Comparison of ENCODE assay signal across 2 cellular contexts in genomic region chr22:37197451-37198289, GRCh38.
TF ChIP-seq lines count a peak whose summit lies in the region.

No MANE protein-coding gene starts in this region.

TF ChIP-seq in endothelial cell of umbilical vein, 7 proteins besides CTCF, POLR2A, EP300 and RAD21:
- TF ChIP-seq MYC (IDR thresholded peaks at IDR 0.05; ENCODE audit: low read depth, low read length): no peak
- no peak for TF ChIP-seq FOS (IDR thresholded peaks at IDR 0.05; ENCODE audit: borderline replicate concordance, insufficient read depth, low read length)
- no peak for TF ChIP-seq GATA2 (IDR thresholded peaks at IDR 0.05; ENCODE audit: insufficient read depth, insufficient read length, low read depth, low read length)
- TF ChIP-seq, protein P1, sequence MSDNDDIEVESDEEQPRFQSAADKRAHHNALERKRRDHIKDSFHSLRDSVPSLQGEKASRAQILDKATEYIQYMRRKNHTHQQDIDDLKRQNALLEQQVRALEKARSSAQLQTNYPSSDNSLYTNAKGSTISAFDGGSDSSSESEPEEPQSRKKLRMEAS (IDR thresholded peaks at IDR 0.05; ENCODE audit: insufficient read depth, insufficient read length): no peak
- TF ChIP-seq JUN (IDR thresholded peaks at IDR 0.05; ENCODE audit: borderline replicate concordance, insufficient read depth, insufficient read length, low read depth): no peak
- TF ChIP-seq POLR2AphosphoS5 (IDR thresholded peaks at IDR 0.05; ENCODE audit: insufficient read depth, low read depth, low read length): no peak
- TF ChIP-seq EZH2 (IDR thresholded peaks at IDR 0.05; ENCODE audit: borderline replicate concordance, low read depth, low read length, severe bottlenecking): no peak

TF ChIP-seq in neural cell, 6 proteins besides CTCF, POLR2A, EP300 and RAD21:
- no peak for TF ChIP-seq TAF1 (IDR thresholded peaks at IDR 0.05; ENCODE audit: low read depth)
- TF ChIP-seq, protein P2, sequence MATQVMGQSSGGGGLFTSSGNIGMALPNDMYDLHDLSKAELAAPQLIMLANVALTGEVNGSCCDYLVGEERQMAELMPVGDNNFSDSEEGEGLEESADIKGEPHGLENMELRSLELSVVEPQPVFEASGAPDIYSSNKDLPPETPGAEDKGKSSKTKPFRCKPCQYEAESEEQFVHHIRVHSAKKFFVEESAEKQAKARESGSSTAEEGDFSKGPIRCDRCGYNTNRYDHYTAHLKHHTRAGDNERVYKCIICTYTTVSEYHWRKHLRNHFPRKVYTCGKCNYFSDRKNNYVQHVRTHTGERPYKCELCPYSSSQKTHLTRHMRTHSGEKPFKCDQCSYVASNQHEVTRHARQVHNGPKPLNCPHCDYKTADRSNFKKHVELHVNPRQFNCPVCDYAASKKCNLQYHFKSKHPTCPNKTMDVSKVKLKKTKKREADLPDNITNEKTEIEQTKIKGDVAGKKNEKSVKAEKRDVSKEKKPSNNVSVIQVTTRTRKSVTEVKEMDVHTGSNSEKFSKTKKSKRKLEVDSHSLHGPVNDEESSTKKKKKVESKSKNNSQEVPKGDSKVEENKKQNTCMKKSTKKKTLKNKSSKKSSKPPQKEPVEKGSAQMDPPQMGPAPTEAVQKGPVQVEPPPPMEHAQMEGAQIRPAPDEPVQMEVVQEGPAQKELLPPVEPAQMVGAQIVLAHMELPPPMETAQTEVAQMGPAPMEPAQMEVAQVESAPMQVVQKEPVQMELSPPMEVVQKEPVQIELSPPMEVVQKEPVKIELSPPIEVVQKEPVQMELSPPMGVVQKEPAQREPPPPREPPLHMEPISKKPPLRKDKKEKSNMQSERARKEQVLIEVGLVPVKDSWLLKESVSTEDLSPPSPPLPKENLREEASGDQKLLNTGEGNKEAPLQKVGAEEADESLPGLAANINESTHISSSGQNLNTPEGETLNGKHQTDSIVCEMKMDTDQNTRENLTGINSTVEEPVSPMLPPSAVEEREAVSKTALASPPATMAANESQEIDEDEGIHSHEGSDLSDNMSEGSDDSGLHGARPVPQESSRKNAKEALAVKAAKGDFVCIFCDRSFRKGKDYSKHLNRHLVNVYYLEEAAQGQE (IDR thresholded peaks at IDR 0.05; ENCODE audit: borderline replicate concordance): no peak
- no peak for TF ChIP-seq EZH2 (IDR thresholded peaks at IDR 0.05; ENCODE audit: borderline replicate concordance, insufficient read depth, low read length, poor library complexity, severe bottlenecking)
- TF ChIP-seq POLR2AphosphoS5 (IDR thresholded peaks at IDR 0.05): no peak
- TF ChIP-seq MXI1 (conservative IDR thresholded peaks at IDR 0.05; ENCODE audit: poor library complexity, severe bottlenecking): no peak
- no peak for TF ChIP-seq SMC3 (conservative IDR thresholded peaks at IDR 0.05; ENCODE audit: poor library complexity)
TF ChIP-seq in neural cell: peak in this region for 0.
